In the genomic region with DNA sequence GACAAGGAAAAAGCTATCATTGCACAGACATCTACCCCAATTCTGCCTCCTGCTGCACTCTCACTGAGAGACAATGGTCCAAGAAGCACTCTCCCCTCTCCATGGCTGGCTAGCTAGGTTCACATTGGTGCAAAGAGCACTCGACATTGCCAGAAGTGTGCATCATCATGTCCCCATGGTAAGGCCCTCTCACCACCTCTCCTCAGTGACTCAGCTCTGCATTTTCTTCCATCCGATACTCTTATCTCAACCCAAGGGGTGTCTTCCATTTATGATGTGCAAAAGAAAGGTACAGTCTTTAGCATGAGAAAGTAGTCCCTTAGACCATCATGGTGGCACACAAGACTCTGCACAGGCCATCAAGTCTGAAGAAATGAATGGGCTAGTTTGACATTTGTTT, we compare ENCODE assay signal across 23 cellular contexts. TPM values are rescaled to one million over a fixed set of nuclear protein-coding genes. Genes with fewer than 3 reads are reported as not detected.
"Had no signal": no experiment of that assay in that cellular context is flagged by ENCODE, and none has a peak within 500 bp of the region (broad histone marks: within the 10 kb centered on the region; RNA-seq: fewer than 3 reads in every experiment).

No MANE protein-coding gene starts in this region.

- DNase-seq: naive thymus-derived CD8-positive, alpha-beta T cell; nephron progenitor cell; nucleus accumbens; pancreas; posterior cingulate gyrus; psoas muscle; right cardiac atrium; right lobe of liver; sigmoid colon; small intestine; stimulated activated CD4-positive, alpha-beta T cell treated with anti-CD3 and anti-CD28 coated beads, Interleukin-15, amount 100 ng/mL, for 24 hours; stimulated activated CD4-positive, alpha-beta T cell treated with anti-CD3 and anti-CD28 coated beads, Interleukin-2, amount 100 ng/mL, for 24 hours; stimulated activated CD4-positive, alpha-beta T cell treated with anti-CD3 and anti-CD28 coated beads, Interleukin-2, amount 100 ng/mL, for 48 hours; stimulated activated CD4-positive, alpha-beta T cell treated with anti-CD3 and anti-CD28 coated beads, Interleukin-4, amount 100 ng/mL, for 24 hours; stimulated activated naive B cell treated with anti-CD40 and anti-IgM and Interleukin-4, amounts not matched to agents 10 μg/mL and 1 μg/mL and 100 μg/mL, for 72 hours; stimulated activated naive CD4-positive, alpha-beta T cell treated with Interleukin-2 at 50 U/mL for 16 hours; stomach; thyroid gland; upper lobe of right lung had no signal

- H3K27me3 ChIP-seq: neutrophil, pancreas, right lobe of liver, sigmoid colon, stomach, thyroid gland, tibial nerve, upper lobe of right lung, vagina had no signal

- H3K27ac ChIP-seq: neutrophil, pancreas, psoas muscle, right lobe of liver, sigmoid colon, stomach, thoracic aorta, thyroid gland, tibial nerve, upper lobe of right lung, vagina had no signal

- H3K4me3 ChIP-seq: pancreas, psoas muscle, right lobe of liver, sigmoid colon, stomach, thoracic aorta, thyroid gland, tibial nerve, upper lobe of right lung, vagina had no signal

- H3K36me3 ChIP-seq: neutrophil, pancreas, right lobe of liver, sigmoid colon, stomach, thoracic aorta, thyroid gland, tibial nerve, upper lobe of right lung, vagina had no signal

- H3K4me1 ChIP-seq: pancreas, psoas muscle, right lobe of liver, sigmoid colon, thyroid gland, upper lobe of right lung had no signal

- FAIRE-seq: pancreas, small intestine had no signal

- H3K9me3 ChIP-seq: neutrophil, pancreas, psoas muscle, right lobe of liver, sigmoid colon, stomach, thoracic aorta, thyroid gland, tibial nerve, upper lobe of right lung, vagina had no signal

RNA-seq across cellular contexts. Expression of a gene that starts 46.9 kb away (rescaled TPM):
- polyA plus RNA-seq: naive thymus-derived CD8-positive, alpha-beta T cell; pancreas had no signal
